16 cellular contexts compared by ENCODE assay signal in genomic region chr4:99033956-99034355, GRCh38. TPM values are rescaled to one million over a fixed set of nuclear protein-coding genes. Genes with fewer than 3 reads are reported as not detected.
DNase-seq lines count a peak whose midpoint lies in the region; ATAC-seq and TF ChIP-seq lines count a peak whose summit lies in the region.
"Had no signal": no experiment of that assay in that cellular context is flagged by ENCODE, and none has a peak within 500 bp of the region (broad histone marks: within the 10 kb centered on the region; RNA-seq: fewer than 3 reads in every experiment).

No MANE protein-coding gene starts in this region.

- in situ Hi-C loops in astrocyte of the spinal cord (cut with HindIII; ENCODE audit: low sequenced_read_pairs), result no loop called here

- no peaks in the 10 kb centered on the region for H3K9me3 ChIP-seq in aorta (ENCODE audit: control insufficient read depth, low read length)
- H3K9me3 ChIP-seq in naive thymus-derived CD4-positive, alpha-beta T cell (ENCODE audit: control insufficient read depth in 2 of 3, low read length in 3 of 3), result peaks cover 0 to 11% (median 0%) of the 10 kb centered on the region in 3 experiments

- CTCF ChIA-PET in naive thymus-derived CD4-positive, alpha-beta T cell (lab: Charles Lee), result interaction anchor here (1.0 kb wide), 1 partner anchor 22 kb away, joined by 3 read pairs; no protein-coding TSS in a partner anchor

- peaks cover 19% of the 10 kb centered on the region; the same call in 1 of the 2 replicates for H4K20me1 ChIP-seq in GM23338 (replicated peaks; ENCODE audit: insufficient read depth)

- no peak overlapping the region for H3K4me3 ChIP-seq in GM23338
- H3K4me3 ChIP-seq in astrocyte of the spinal cord (ENCODE audit: low read depth, low read length), result no peak overlapping the region
- H3K4me3 ChIP-seq in aorta (ENCODE audit: low read length in 2 of 2), result no peak overlapping the region
- H3K4me3 ChIP-seq in naive thymus-derived CD4-positive, alpha-beta T cell (ENCODE audit: low read length), result no peak overlapping the region
- H3K4me3 ChIP-seq: GM12878, MG63, PC-9 had no signal

- peaks cover 4% of the 10 kb centered on the region; the same call in 1 of the 3 replicates for H3K9me3 Mint-ChIP-seq in GM23338
- peaks cover 4% of the 10 kb centered on the region for H3K9me3 Mint-ChIP-seq in memory B cell
- peaks cover 4% of the 10 kb centered on the region for H3K9me3 Mint-ChIP-seq in stimulated activated effector memory CD8-positive, alpha-beta T cell treated with anti-CD3 and anti-CD28 coated beads, Interleukin-12 subunit alpha, Interleukin-12 subunit beta, amount 100 ng/mL, for 72 hours
- peaks cover 0 to 25% (median 4%) of the 10 kb centered on the region in 11 donors for H3K9me3 Mint-ChIP-seq in naive thymus-derived CD4-positive, alpha-beta T cell

- H3K9me2 ChIP-seq in GM23338 (ENCODE audit: insufficient read depth), result no peaks in the 10 kb centered on the region

- WGBS in aorta, 2 donors, result 95 to 98% methylated on average over 4 of the region's 4 CpGs

- H3K36me3 ChIP-seq in GM23338 (ENCODE audit: insufficient read depth) (no peaks in the 10 kb centered on the region), aorta (ENCODE audit: control insufficient read depth in 1 of 2, insufficient read depth in 2 of 2, low read length in 1 of 2) (peaks cover 0 to 2% of the 10 kb centered on the region in 2 donors)
- peaks cover 0 to 7% (median 0%) of the 10 kb centered on the region in 3 experiments for H3K36me3 ChIP-seq in naive thymus-derived CD4-positive, alpha-beta T cell (ENCODE audit: control insufficient read depth in 2 of 3, insufficient read depth in 3 of 3, low read length in 3 of 3)

- H3K27me3 Mint-ChIP-seq in GM23338 (ENCODE audit: insufficient read depth, low read depth, poor library complexity), result peaks cover 2% of the 10 kb centered on the region
- no peaks in the 10 kb centered on the region for H3K27me3 Mint-ChIP-seq in memory B cell
- H3K27me3 Mint-ChIP-seq in naive thymus-derived CD4-positive, alpha-beta T cell, result no peaks in the 10 kb centered on the region

- H3K27ac Mint-ChIP-seq in GM23338, result peak overlapping the region; percentile 42
- H3K27ac Mint-ChIP-seq in memory B cell, result peak overlapping the region; percentile 38
- peak overlapping the region; percentile 52 for H3K27ac Mint-ChIP-seq in stimulated activated effector memory CD8-positive, alpha-beta T cell treated with anti-CD3 and anti-CD28 coated beads, Interleukin-12 subunit alpha, Interleukin-12 subunit beta, amount 100 ng/mL, for 72 hours
- H3K27ac Mint-ChIP-seq in naive thymus-derived CD4-positive, alpha-beta T cell, result peak overlapping the region in 1 of 9 donors; percentile 36

- H3K27ac ChIP-seq in GM23338 (ENCODE audit: low read depth), result no peak overlapping the region
- no peak overlapping the region for H3K27ac ChIP-seq in aorta (ENCODE audit: low read depth in 1 of 2, low read length in 2 of 2)
- H3K27ac ChIP-seq in naive thymus-derived CD4-positive, alpha-beta T cell (ENCODE audit: low read depth, low read length), result no peak overlapping the region
- H3K27ac ChIP-seq: PC-9 had no signal

- H3K4me1 ChIP-seq in GM23338 (ENCODE audit: insufficient read depth) (peaks cover 9% of the 10 kb centered on the region), aorta (ENCODE audit: control insufficient read depth in 1 of 2, insufficient read depth in 2 of 2, low read length in 2 of 2) (peaks cover 0 to 1% of the 10 kb centered on the region in 2 donors)
- no peaks in the 10 kb centered on the region for H3K4me1 ChIP-seq in naive thymus-derived CD4-positive, alpha-beta T cell (ENCODE audit: control insufficient read depth in 2 of 2, insufficient read depth in 2 of 2, low read length in 2 of 2)

- no peak for TF ChIP-seq CTCF in GM23338 (conservative IDR thresholded peaks at IDR 0.05; ENCODE audit: low read depth in 2 of 2)
- no peak for TF ChIP-seq CTCF in astrocyte of the spinal cord (IDR thresholded peaks at IDR 0.05; ENCODE audit: low read depth, low read length)

- H3K4me2 ChIP-seq in GM23338, result no peak overlapping the region
- H3K4me2 ChIP-seq: PC-9 had no signal

- H3K79me2 ChIP-seq in GM23338 (replicated peaks; ENCODE audit: insufficient read depth), result peaks cover 90% of the 10 kb centered on the region

- peaks cover 47% of the 10 kb centered on the region for H3K36me3 Mint-ChIP-seq in GM23338 (ENCODE audit: low read depth)
- peaks cover 29% of the 10 kb centered on the region for H3K36me3 Mint-ChIP-seq in memory B cell
- peaks cover 33% of the 10 kb centered on the region for H3K36me3 Mint-ChIP-seq in stimulated activated effector memory CD8-positive, alpha-beta T cell treated with anti-CD3 and anti-CD28 coated beads, Interleukin-12 subunit alpha, Interleukin-12 subunit beta, amount 100 ng/mL, for 72 hours
- H3K36me3 Mint-ChIP-seq in naive thymus-derived CD4-positive, alpha-beta T cell, result peaks cover 8 to 73% (median 57%) of the 10 kb centered on the region in 5 donors

- intact Hi-C loops in aorta (cut with DNase I), result no loop called here
- intact Hi-C loops in naive thymus-derived CD4-positive, alpha-beta T cell (cut with micrococcal nuclease), result no loop called here

- no peak overlapping the region for H2AFZ ChIP-seq in GM23338
- H2AFZ ChIP-seq: PC-9 had no signal

- ATAC-seq in GM23338 (no peak), memory B cell (ENCODE audit: low read depth) (no peak), aorta (ENCODE audit: low FRiP score) (no peak), HG03460 (IDR thresholded peaks at IDR 0.05; ENCODE audit: unreplicated experiment) (no peak), HG03432 (IDR thresholded peaks at IDR 0.05; ENCODE audit: unreplicated experiment) (no peak)
- no peak for ATAC-seq in stimulated activated effector memory CD8-positive, alpha-beta T cell treated with anti-CD3 and anti-CD28 coated beads, Interleukin-12 subunit alpha, Interleukin-12 subunit beta, amount 100 ng/mL, for 72 hours
- ATAC-seq in naive thymus-derived CD4-positive, alpha-beta T cell, result no peak
- ATAC-seq: GM12878 had no signal

- H3K4me1 Mint-ChIP-seq in GM23338 (peaks cover 29% of the 10 kb centered on the region), memory B cell (peaks cover 20% of the 10 kb centered on the region)
- peaks cover 14% of the 10 kb centered on the region for H3K4me1 Mint-ChIP-seq in stimulated activated effector memory CD8-positive, alpha-beta T cell treated with anti-CD3 and anti-CD28 coated beads, Interleukin-12 subunit alpha, Interleukin-12 subunit beta, amount 100 ng/mL, for 72 hours
- H3K4me1 Mint-ChIP-seq in naive thymus-derived CD4-positive, alpha-beta T cell, result peaks cover 14 to 32% (median 27%) of the 10 kb centered on the region in 7 donors

- H3F3A ChIP-seq in GM23338 (replicated peaks; ENCODE audit: low read depth), result no peaks in the 10 kb centered on the region

- H3K4me3 Mint-ChIP-seq in GM23338 (no peak overlapping the region), memory B cell (no peak overlapping the region)
- no peak overlapping the region for H3K4me3 Mint-ChIP-seq in stimulated activated effector memory CD8-positive, alpha-beta T cell treated with anti-CD3 and anti-CD28 coated beads, Interleukin-12 subunit alpha, Interleukin-12 subunit beta, amount 100 ng/mL, for 72 hours
- H3K4me3 Mint-ChIP-seq in naive thymus-derived CD4-positive, alpha-beta T cell, result no peak overlapping the region

- DNase-seq in GM23338 (ENCODE audit: low spot score), result no peak
- peak; percentile 42 for DNase-seq in astrocyte of the spinal cord (ENCODE audit: low read depth, low spot score)
- DNase-seq in memory B cell (ENCODE audit: low spot score in 2 of 2), result no peak
- no peak for DNase-seq in stimulated activated effector memory CD8-positive, alpha-beta T cell treated with anti-CD3 and anti-CD28 coated beads, Interleukin-12 subunit alpha, Interleukin-12 subunit beta, amount 100 ng/mL, for 72 hours (ENCODE audit: low spot score in 2 of 2)
- no peak for DNase-seq in aorta
- no peak for DNase-seq in naive thymus-derived CD4-positive, alpha-beta T cell
- DNase-seq: C1 segment of cervical spinal cord, COR-L47, MG63, NCI-H1092 treated with DMSO at 0.1 percent for 48 hours, NCI-H1694 treated with DMSO at 0.1 percent for 48 hours, NCI-H446, PC-9 had no signal

- POLR2A ChIA-PET in naive thymus-derived CD4-positive, alpha-beta T cell (lab: Charles Lee), result no interaction called here

- H3K27me3 ChIP-seq in GM23338 (ENCODE audit: insufficient read depth) (no peaks in the 10 kb centered on the region), aorta (ENCODE audit: control insufficient read depth in 1 of 2, insufficient read depth in 2 of 2, low read length in 1 of 2) (no peaks in the 10 kb centered on the region)
- H3K27me3 ChIP-seq in naive thymus-derived CD4-positive, alpha-beta T cell (ENCODE audit: control insufficient read depth in 2 of 2, insufficient read depth in 2 of 2, low read length in 2 of 2), result no peaks in the 10 kb centered on the region
- H3K27me3 ChIP-seq: MG63 had no signal

TF ChIP-seq in GM23338, 12 proteins besides CTCF, POLR2A, EP300 and RAD21 (continues in another document):
- TF ChIP-seq CREB1 (CRISPR knock-in tag; IDR thresholded peaks at IDR 0.05; ENCODE audit: low read depth) (no peak), EZH2 (IDR thresholded peaks at IDR 0.05; ENCODE audit: low read depth, unreplicated experiment) (no peak), JUNB (IDR thresholded peaks at IDR 0.05; ENCODE audit: unreplicated experiment) (no peak)

RNA-seq across cellular contexts. Expression of gene METAP1, which starts 38.4 kb away (rescaled TPM):
- 94.5 and 122 TPM in 2 replicates for total RNA-seq in GM23338 (2014; rRNA removed; shearing (Covaris generic))
- polyA plus RNA-seq in GM23338 (2016; fragmentation: Nextera tagmentation; extraction: Ambion mirVana) (58.7 and 64.1 TPM in 2 replicates), aorta (10 to 100 TPM; 40.2 to 48.2 TPM)
- total RNA-seq in aorta, result 10 to 100 TPM; 57.2 to 61.4 TPM
- 10 to 100 TPM; 29.1 to 50.7 (median 40.2) TPM for total RNA-seq in naive thymus-derived CD4-positive, alpha-beta T cell
- polyA plus RNA-seq in naive thymus-derived CD4-positive, alpha-beta T cell, result 10 to 100 TPM; 26.0 to 30.4 TPM

RNA-seq across cellular contexts. Expression of gene ADH5, which starts 54.6 kb away (rescaled TPM):
- 224 and 227 TPM in 2 replicates for total RNA-seq in GM23338 (2014; rRNA removed; shearing (Covaris generic))
- polyA plus RNA-seq in GM23338 (2016; fragmentation: Nextera tagmentation; extraction: Ambion mirVana) (243 and 250 TPM in 2 replicates), aorta (100 to 1,000 TPM; 219 to 268 TPM)
- 100 to 1,000 TPM; 230 to 231 TPM for total RNA-seq in aorta
- 100 to 1,000 TPM in 1 of 5 experiments, 10 to 100 TPM in 4; 42.7 to 102 (median 74.0) TPM for total RNA-seq in naive thymus-derived CD4-positive, alpha-beta T cell
- polyA plus RNA-seq in naive thymus-derived CD4-positive, alpha-beta T cell, result 100 to 1,000 TPM; 143 to 174 TPM
